In the genomic region with DNA sequence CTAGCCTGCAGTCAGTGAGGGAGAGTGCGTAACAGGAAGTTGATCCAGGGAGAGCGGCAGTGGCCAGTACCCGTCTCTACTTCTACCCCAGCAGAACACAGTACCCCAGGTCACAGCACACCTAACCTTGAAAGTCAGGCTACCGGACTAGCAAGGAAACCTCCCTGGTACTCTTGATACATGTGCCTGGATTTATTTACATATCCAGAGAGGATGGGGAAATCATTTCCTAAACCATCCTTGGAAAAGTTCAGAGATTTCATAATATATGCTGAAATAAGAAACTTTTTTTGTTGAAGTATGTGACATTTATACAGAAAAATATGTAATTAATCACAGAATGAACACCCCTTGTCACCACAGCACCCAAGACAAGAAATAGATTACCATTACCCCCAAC, we compare ENCODE assay signal across 16 cellular contexts. TPM values are rescaled to one million over a fixed set of nuclear protein-coding genes. Genes with fewer than 3 reads are reported as not detected.
A peak's percentile ranks its signal among the peaks of the same experiment; 100 is the strongest.
DNase-seq lines count a peak whose midpoint lies in the region; ATAC-seq and TF ChIP-seq lines count a peak whose summit lies in the region.
"Had no signal": no experiment of that assay in that cellular context is flagged by ENCODE, and none has a peak within 500 bp of the region (broad histone marks: within the 10 kb centered on the region; RNA-seq: fewer than 3 reads in every experiment).

No MANE protein-coding gene starts in this region.

- H3K9me3 Mint-ChIP-seq in activated CD8-positive, alpha-beta T cell treated with anti-CD3 and anti-CD28 coated beads, Interleukin-2, amount 10 ng/mL, durations not matched to agents 7 days and 5 days (ENCODE audit: insufficient read depth) = no peaks in the 10 kb centered on the region
- no peaks in the 10 kb centered on the region for H3K9me3 Mint-ChIP-seq in activated CD8-positive, alpha-beta T cell treated with anti-CD3 and anti-CD28 coated beads for 36 hours
- H3K9me3 Mint-ChIP-seq in CD8-positive, alpha-beta T cell = no peaks in the 10 kb centered on the region
- H3K9me3 Mint-ChIP-seq in nephron progenitor cell = peaks cover under 1% of the 10 kb centered on the region
- H3K9me3 Mint-ChIP-seq: CD8-positive, alpha-beta memory T cell; HFFc6 had no signal

- H3K4me1 Mint-ChIP-seq in activated CD8-positive, alpha-beta T cell treated with anti-CD3 and anti-CD28 coated beads, Interleukin-2, amount 10 ng/mL, durations not matched to agents 7 days and 5 days (ENCODE audit: low read depth) = peaks cover 12% of the 10 kb centered on the region
- H3K4me1 Mint-ChIP-seq in activated CD8-positive, alpha-beta T cell treated with anti-CD3 and anti-CD28 coated beads for 36 hours (ENCODE audit: low read depth) = peaks cover 9% of the 10 kb centered on the region
- peaks cover 12% of the 10 kb centered on the region for H3K4me1 Mint-ChIP-seq in CD8-positive, alpha-beta T cell (ENCODE audit: low read depth)
- H3K4me1 Mint-ChIP-seq in nephron progenitor cell = peaks cover 11% of the 10 kb centered on the region

- H3K36me3 ChIP-seq in CD8-positive, alpha-beta T cell (ENCODE audit: insufficient read depth, low read length) = no peaks in the 10 kb centered on the region
- peaks cover 23% of the 10 kb centered on the region for H3K36me3 ChIP-seq in adipocyte (ENCODE audit: control insufficient read depth, insufficient read depth, low read length, severe bottlenecking)
- peaks cover 24% of the 10 kb centered on the region for H3K36me3 ChIP-seq in WERI-Rb-1

- no peak for TF ChIP-seq CTCF in activated CD8-positive, alpha-beta T cell treated with anti-CD3 and anti-CD28 coated beads for 36 hours (IDR thresholded peaks at IDR 0.05)
- no peak for TF ChIP-seq CTCF in CD8-positive, alpha-beta T cell (IDR thresholded peaks at IDR 0.05)
- no peak for TF ChIP-seq CTCF in nephron progenitor cell (IDR thresholded peaks at IDR 0.05)
- no peak for TF ChIP-seq CTCF in WERI-Rb-1 (IDR thresholded peaks at IDR 0.05; ENCODE audit: low read depth, low read length)

- no peak for ATAC-seq in activated CD8-positive, alpha-beta T cell treated with anti-CD3 and anti-CD28 coated beads, Interleukin-2, amount 10 ng/mL, durations not matched to agents 7 days and 5 days
- ATAC-seq in activated CD8-positive, alpha-beta T cell treated with anti-CD3 and anti-CD28 coated beads for 36 hours = no peak
- ATAC-seq in CD8-positive, alpha-beta T cell = no peak
- ATAC-seq: HepG2 had no signal

- no peak overlapping the region for H3K4me3 Mint-ChIP-seq in activated CD8-positive, alpha-beta T cell treated with anti-CD3 and anti-CD28 coated beads, Interleukin-2, amount 10 ng/mL, durations not matched to agents 7 days and 5 days
- H3K4me3 Mint-ChIP-seq in activated CD8-positive, alpha-beta T cell treated with anti-CD3 and anti-CD28 coated beads for 36 hours = no peak overlapping the region
- H3K4me3 Mint-ChIP-seq in CD8-positive, alpha-beta T cell = no peak overlapping the region
- no peak overlapping the region for H3K4me3 Mint-ChIP-seq in nephron progenitor cell
- H3K4me3 Mint-ChIP-seq: CD8-positive, alpha-beta memory T cell; HFFc6 had no signal

- no peaks in the 10 kb centered on the region for H3K27me3 ChIP-seq in CD8-positive, alpha-beta T cell (ENCODE audit: insufficient read depth, low read length)
- no peaks in the 10 kb centered on the region for H3K27me3 ChIP-seq in adipocyte (replicated peaks; ENCODE audit: control insufficient read depth, insufficient read depth, low read length)
- no peaks in the 10 kb centered on the region for H3K27me3 ChIP-seq in WERI-Rb-1 (ENCODE audit: insufficient read depth, low read depth, severe bottlenecking)
- H3K27me3 ChIP-seq: BE2C had no signal

- H3K4me3 ChIP-seq in CD8-positive, alpha-beta T cell (ENCODE audit: low read depth, low read length) = no peak overlapping the region
- no peak overlapping the region for H3K4me3 ChIP-seq in adipocyte (ENCODE audit: low read length)
- no peak overlapping the region for H3K4me3 ChIP-seq in WERI-Rb-1 (ENCODE audit: low read depth, low read length)

- H3K27ac Mint-ChIP-seq in activated CD8-positive, alpha-beta T cell treated with anti-CD3 and anti-CD28 coated beads, Interleukin-2, amount 10 ng/mL, durations not matched to agents 7 days and 5 days = peak overlapping the region; percentile 9
- no peak overlapping the region for H3K27ac Mint-ChIP-seq in activated CD8-positive, alpha-beta T cell treated with anti-CD3 and anti-CD28 coated beads for 36 hours
- peak overlapping the region; percentile 69 for H3K27ac Mint-ChIP-seq in CD8-positive, alpha-beta T cell
- peak overlapping the region; percentile 34 for H3K27ac Mint-ChIP-seq in nephron progenitor cell
- H3K27ac Mint-ChIP-seq: HFFc6 had no signal

- no peak for DNase-seq in activated CD8-positive, alpha-beta T cell treated with anti-CD3 and anti-CD28 coated beads, Interleukin-2, amount 10 ng/mL, durations not matched to agents 7 days and 5 days
- no peak for DNase-seq in activated CD8-positive, alpha-beta T cell treated with anti-CD3 and anti-CD28 coated beads for 36 hours
- DNase-seq in CD8-positive, alpha-beta T cell = no peak
- peak; percentile 53 for DNase-seq in adipocyte (ENCODE audit: low read depth)
- DNase-seq in nephron progenitor cell = no peak
- no peak for DNase-seq in NCI-H1105 (lab: John Stamatoyannopoulos, UW)
- DNase-seq in WERI-Rb-1 = no peak
- DNase-seq: BE2C; Caco-2; CD8-positive, alpha-beta memory T cell; DND-41; GDM1; HCEC 1CT; HFFc6 had no signal

- CTCF ChIA-PET in activated CD8-positive, alpha-beta T cell treated with anti-CD3 and anti-CD28 coated beads, Interleukin-2, amount 10 ng/mL, durations not matched to agents 7 days and 5 days (lab: Charles Lee) = no interaction called here
- CTCF ChIA-PET in activated CD8-positive, alpha-beta T cell treated with anti-CD3 and anti-CD28 coated beads for 36 hours (lab: Charles Lee) = interaction anchor here (0.8 kb wide), 1 partner anchor 27 kb away, joined by 3 read pairs; no protein-coding TSS in a partner anchor
- CTCF ChIA-PET in CD8-positive, alpha-beta T cell (lab: Charles Lee) = no interaction called here

- peaks cover 6% of the 10 kb centered on the region for H3K4me1 ChIP-seq in CD8-positive, alpha-beta T cell (ENCODE audit: insufficient read depth, low read length)
- peaks cover 13% of the 10 kb centered on the region for H3K4me1 ChIP-seq in adipocyte (ENCODE audit: control insufficient read depth, insufficient read depth, low read length)
- H3K4me1 ChIP-seq: BE2C, Caco-2 had no signal

- POLR2A ChIA-PET in activated CD8-positive, alpha-beta T cell treated with anti-CD3 and anti-CD28 coated beads, Interleukin-2, amount 10 ng/mL, durations not matched to agents 7 days and 5 days (lab: Charles Lee) = interaction anchor here (1.3 kb wide), 1 partner anchor 25 kb away, joined by 3 read pairs; a partner anchor contains a TSS
- POLR2A ChIA-PET in activated CD8-positive, alpha-beta T cell treated with anti-CD3 and anti-CD28 coated beads for 36 hours (lab: Charles Lee) = interaction anchor here (1.4 kb wide), 1 partner anchor 163 kb away, joined by 4 read pairs; no protein-coding TSS in a partner anchor
- POLR2A ChIA-PET in CD8-positive, alpha-beta T cell (lab: Charles Lee) = no interaction called here

- intact Hi-C loops in activated CD8-positive, alpha-beta T cell treated with anti-CD3 and anti-CD28 coated beads for 36 hours (cut with micrococcal nuclease) = no loop called here
- intact Hi-C loops in CD8-positive, alpha-beta T cell (cut with DNase I, micrococcal nuclease) = no loop called here

- H3K27me3 Mint-ChIP-seq in activated CD8-positive, alpha-beta T cell treated with anti-CD3 and anti-CD28 coated beads, Interleukin-2, amount 10 ng/mL, durations not matched to agents 7 days and 5 days (ENCODE audit: low read depth) = no peaks in the 10 kb centered on the region
- no peaks in the 10 kb centered on the region for H3K27me3 Mint-ChIP-seq in activated CD8-positive, alpha-beta T cell treated with anti-CD3 and anti-CD28 coated beads for 36 hours
- H3K27me3 Mint-ChIP-seq in CD8-positive, alpha-beta T cell (ENCODE audit: low read depth) = no peaks in the 10 kb centered on the region
- H3K27me3 Mint-ChIP-seq in nephron progenitor cell (ENCODE audit: low read depth, poor library complexity) = peaks cover 3% of the 10 kb centered on the region
- H3K27me3 Mint-ChIP-seq: CD8-positive, alpha-beta memory T cell had no signal

- H3K9ac ChIP-seq in adipocyte (ENCODE audit: low read length) = peak overlapping the region; percentile 1

- no peaks in the 10 kb centered on the region for H3K9me3 ChIP-seq in CD8-positive, alpha-beta T cell (ENCODE audit: low read length)
- H3K9me3 ChIP-seq in adipocyte (ENCODE audit: control insufficient read depth, low read length) (no peaks in the 10 kb centered on the region), WERI-Rb-1 (ENCODE audit: severe bottlenecking) (no peaks in the 10 kb centered on the region)
- H3K9me3 ChIP-seq: BE2C, Caco-2 had no signal

- peaks cover 37% of the 10 kb centered on the region for H3K36me3 Mint-ChIP-seq in activated CD8-positive, alpha-beta T cell treated with anti-CD3 and anti-CD28 coated beads, Interleukin-2, amount 10 ng/mL, durations not matched to agents 7 days and 5 days (ENCODE audit: low read depth)
- H3K36me3 Mint-ChIP-seq in activated CD8-positive, alpha-beta T cell treated with anti-CD3 and anti-CD28 coated beads for 36 hours (ENCODE audit: low read depth) = peaks cover 26% of the 10 kb centered on the region
- peaks cover 45% of the 10 kb centered on the region for H3K36me3 Mint-ChIP-seq in CD8-positive, alpha-beta T cell
- peaks cover 31% of the 10 kb centered on the region for H3K36me3 Mint-ChIP-seq in nephron progenitor cell (ENCODE audit: low read depth)

- no peak overlapping the region for H3K27ac ChIP-seq in CD8-positive, alpha-beta T cell (ENCODE audit: low read depth, low read length)
- no peak overlapping the region for H3K27ac ChIP-seq in WERI-Rb-1
- H3K27ac ChIP-seq: C4-2B had no signal

RNA-seq across cellular contexts. Expression of a gene that starts 24.5 kb away (rescaled TPM):
- total RNA-seq in activated CD8-positive, alpha-beta T cell treated with anti-CD3 and anti-CD28 coated beads, Interleukin-2, amount 10 ng/mL, durations not matched to agents 7 days and 5 days = 10 to 100 TPM; 24.9 to 26.9 TPM
- total RNA-seq in activated CD8-positive, alpha-beta T cell treated with anti-CD3 and anti-CD28 coated beads for 36 hours = 10 to 100 TPM; 16.9 to 17.3 TPM
- total RNA-seq in CD8-positive, alpha-beta T cell = 1 to 10 TPM; 6.0 to 7.3 TPM

RNA-seq across cellular contexts. Expression of a gene that starts 24.8 kb away (rescaled TPM):
- 10 to 100 TPM; 71.7 to 78.0 TPM for total RNA-seq in activated CD8-positive, alpha-beta T cell treated with anti-CD3 and anti-CD28 coated beads, Interleukin-2, amount 10 ng/mL, durations not matched to agents 7 days and 5 days
- total RNA-seq in activated CD8-positive, alpha-beta T cell treated with anti-CD3 and anti-CD28 coated beads for 36 hours = 100 to 1,000 TPM in 1 of 2 experiments, 10 to 100 TPM in 1; 96.9 to 100 TPM
- total RNA-seq in CD8-positive, alpha-beta T cell = 10 to 100 TPM; 14.4 to 15.7 TPM

RNA-seq across cellular contexts. Expression of a gene that starts 59.9 kb away (rescaled TPM):
- 10 to 100 TPM; 58.7 to 59.1 TPM for total RNA-seq in activated CD8-positive, alpha-beta T cell treated with anti-CD3 and anti-CD28 coated beads, Interleukin-2, amount 10 ng/mL, durations not matched to agents 7 days and 5 days
- total RNA-seq in activated CD8-positive, alpha-beta T cell treated with anti-CD3 and anti-CD28 coated beads for 36 hours = 10 to 100 TPM; 49.7 to 53.4 TPM
- total RNA-seq in CD8-positive, alpha-beta T cell = 1 to 10 TPM; 3.4 TPM

Comparison
In these comparisons a context has a peak if more than half of its experiments do, and no peak if none do; other contexts are left out.
1. RNA of a gene that starts 24.8 kb away (total RNA-seq): 96.9 to 100 TPM in activated CD8-positive, alpha-beta T cell treated with anti-CD3 and anti-CD28 coated beads for 36 hours and 71.7 to 78.0 TPM in activated CD8-positive, alpha-beta T cell treated with anti-CD3 and anti-CD28 coated beads, Interleukin-2, amount 10 ng/mL, durations not matched to agents 7 days and 5 days; 14.4 to 15.7 TPM in CD8-positive, alpha-beta T cell; every median in the first group is over 4 times any median in the second.
2. RNA of a gene that starts 59.9 kb away (total RNA-seq): 58.7 to 59.1 TPM in activated CD8-positive, alpha-beta T cell treated with anti-CD3 and anti-CD28 coated beads, Interleukin-2, amount 10 ng/mL, durations not matched to agents 7 days and 5 days and 49.7 to 53.4 TPM in activated CD8-positive, alpha-beta T cell treated with anti-CD3 and anti-CD28 coated beads for 36 hours; 3.4 TPM in CD8-positive, alpha-beta T cell; every median in the first group is over 10 times any median in the second.